In genomic region chr10:58384536-58384998, GRCh38 we compare ENCODE assay signal across 8 cellular contexts. TPM values are rescaled to one million over a fixed set of nuclear protein-coding genes. Genes with fewer than 3 reads are reported as not detected.
A peak's percentile ranks its signal among the peaks of the same experiment; 100 is the strongest.
DNase-seq lines count a peak whose midpoint lies in the region; ATAC-seq, FAIRE-seq and TF ChIP-seq lines count a peak whose summit lies in the region.

No MANE protein-coding gene starts in this region.

- peak; percentile 0 for ATAC-seq in GM21390 (IDR thresholded peaks at IDR 0.05; ENCODE audit: unreplicated experiment)

- H4K20me1 ChIP-seq in osteoblast (ENCODE audit: insufficient read depth, low read length) = no peaks in the 10 kb centered on the region

- peaks cover 0 to 19% (median 0%) of the 10 kb centered on the region in 3 donors for H3K36me3 ChIP-seq in Peyer's patch
- H3K36me3 ChIP-seq in esophagus (ENCODE audit: control insufficient read depth in 2 of 2, insufficient read depth in 2 of 2, low read length in 1 of 2) = peaks cover 0 to 3% of the 10 kb centered on the region in 2 donors
- peaks cover 16% of the 10 kb centered on the region for H3K36me3 ChIP-seq in osteoblast (ENCODE audit: insufficient read depth, low read length)

- H3K4me2 ChIP-seq in osteoblast (ENCODE audit: insufficient read depth, low read length) = peak overlapping the region; percentile 81

- H3K4me1 ChIP-seq in Peyer's patch = peaks cover 0 to 22% (median 2%) of the 10 kb centered on the region in 4 donors
- H3K4me1 ChIP-seq in esophagus (ENCODE audit: control insufficient read depth in 2 of 2, insufficient read depth in 2 of 2, low read length in 1 of 2) = no peaks in the 10 kb centered on the region
- peaks cover 8% of the 10 kb centered on the region for H3K4me1 ChIP-seq in osteoblast (ENCODE audit: insufficient read depth, low read length)

- TF ChIP-seq CTCF in AG09309 (IDR thresholded peaks at IDR 0.05; ENCODE audit: control insufficient read depth, insufficient read depth, low read depth, low read length, missing control alignments) (no peak), Peyer's patch (IDR thresholded peaks at IDR 0.05) (no peak), osteoblast (IDR thresholded peaks at IDR 0.05; ENCODE audit: extremely low read depth, low read depth, low read length) (no peak), D721Med (IDR thresholded peaks at IDR 0.05; ENCODE audit: insufficient read depth, missing control alignments) (no peak)

- H3K79me2 ChIP-seq in osteoblast (ENCODE audit: insufficient read depth, low read length) = peaks cover 36% of the 10 kb centered on the region

- peak overlapping the region; percentile 85 for H2AFZ ChIP-seq in osteoblast (ENCODE audit: low read length)

- DNase-seq in AG09309 (ENCODE audit: low read depth) (no peak), Peyer's patch (no peak), osteoblast (ENCODE audit: insufficient read length, low spot score, missing footprints) (peak; percentile 84), NCI-H2081 treated with DMSO at 0.1 percent for 48 hours (lab: John Stamatoyannopoulos, UW) (no peak), D721Med (ENCODE audit: insufficient read length, low spot score) (no peak), AG08396 (ENCODE audit: low spot score) (no peak)

- H3K9me3 ChIP-seq in Peyer's patch (no peaks in the 10 kb centered on the region), esophagus (ENCODE audit: control insufficient read depth in 2 of 2, insufficient read depth in 1 of 2, low read depth in 1 of 2, low read length in 1 of 2) (no peaks in the 10 kb centered on the region), osteoblast (ENCODE audit: low read depth, low read length) (no peaks in the 10 kb centered on the region)

- H3K4me3 ChIP-seq in AG09309 (ENCODE audit: control insufficient read depth, low read depth, low read length) = peak overlapping the region; percentile 60
- peak overlapping the region; percentile 66 to 94 (median 70) for H3K4me3 ChIP-seq in Peyer's patch
- H3K4me3 ChIP-seq in esophagus (ENCODE audit: low read depth in 1 of 2, low read length in 2 of 2) = peak overlapping the region; percentile 95 to 96
- H3K4me3 ChIP-seq in osteoblast (ENCODE audit: insufficient read depth, low read length) = peak overlapping the region; percentile 94

- no peak for FAIRE-seq in D721Med (lab: Jason Lieb, UNC)

- 1% methylated on average over 12 of the region's 12 CpGs for WGBS in esophagus, 2 donors

- H3K27ac ChIP-seq in Peyer's patch = peak overlapping the region; percentile 83 to 92 (median 88)
- H3K27ac ChIP-seq in esophagus (ENCODE audit: low read depth in 2 of 2, low read length in 1 of 2) = peak overlapping the region; percentile 68 to 80
- peak overlapping the region; percentile 88 for H3K27ac ChIP-seq in osteoblast (ENCODE audit: low read depth, low read length)

- no peak for TF ChIP-seq POLR2A in Peyer's patch (IDR thresholded peaks at IDR 0.05)

- no peaks in the 10 kb centered on the region for H3K27me3 ChIP-seq in Peyer's patch
- no peaks in the 10 kb centered on the region for H3K27me3 ChIP-seq in esophagus (ENCODE audit: control insufficient read depth in 1 of 2, insufficient read depth in 2 of 2, low read length in 2 of 2)
- no peaks in the 10 kb centered on the region for H3K27me3 ChIP-seq in osteoblast (ENCODE audit: insufficient read depth, low read length)

RNA-seq across cellular contexts. Expression of gene TFAM, which starts 0.6 kb away (rescaled TPM):
- total RNA-seq in Peyer's patch (10 to 100 TPM; 12.8 to 17.0 (median 15.2) TPM), osteoblast (18.8 and 19.7 TPM in 2 replicates)
- polyA plus RNA-seq in esophagus = 10 to 100 TPM in 1 of 2 donors, 1 to 10 TPM in 1; 3.6 to 10.2 TPM

RNA-seq across cellular contexts. Expression of gene UBE2D1, which starts 49.8 kb away (rescaled TPM):
- total RNA-seq in Peyer's patch (10 to 100 TPM in 1 of 4 donors, 1 to 10 TPM in 3; 3.5 to 11.9 (median 9.6) TPM), osteoblast (20.3 and 22.4 TPM in 2 replicates)
- polyA plus RNA-seq in esophagus = 10 to 100 TPM in 1 of 2 donors, 1 to 10 TPM in 1; 7.8 to 10.9 TPM
